In genomic region chr20:17985388-17986018, GRCh38 we compare ENCODE assay signal across 1 cellular context.
TF ChIP-seq lines count a peak whose summit lies in the region.

No MANE protein-coding gene starts in this region.

TF ChIP-seq in HepG2, 621 proteins besides CTCF, POLR2A, EP300 and RAD21 (continued from another document and continues in another):
- no peak for TF ChIP-seq ZNF318 (CRISPR knock-in tag; IDR thresholded peaks at IDR 0.05)
- TF ChIP-seq ZNF772 (CRISPR knock-in tag; IDR thresholded peaks at IDR 0.05), result 0 out of 2 replicates have a peak, but pooled peaks have one; percentile 42
- TF ChIP-seq MTF2 (CRISPR knock-in tag; IDR thresholded peaks at IDR 0.05; ENCODE audit: borderline replicate concordance), result no peak
- 0 out of 2 replicates have a peak, but pooled peaks have one; percentile 64 for TF ChIP-seq HMGXB3 (CRISPR knock-in tag; IDR thresholded peaks at IDR 0.05; ENCODE audit: borderline replicate concordance)
- no peak for TF ChIP-seq ZNF20 (CRISPR knock-in tag; IDR thresholded peaks at IDR 0.05)
- TF ChIP-seq ZNF333 (CRISPR knock-in tag; IDR thresholded peaks at IDR 0.05; ENCODE audit: borderline replicate concordance), result no peak
- TF ChIP-seq HNRNPUL1 (IDR thresholded peaks at IDR 0.05; ENCODE audit: low read depth, low read length), result no peak
- TF ChIP-seq PTBP1 (IDR thresholded peaks at IDR 0.05; ENCODE audit: low read depth, low read length, poor library complexity, severe bottlenecking), result no peak
- TF ChIP-seq ZNF136 (CRISPR knock-in tag; IDR thresholded peaks at IDR 0.05; ENCODE audit: low read depth), result no peak
- no peak; the same call in 1 of the 2 replicates for TF ChIP-seq ZNF556 (CRISPR knock-in tag; IDR thresholded peaks at IDR 0.05; ENCODE audit: borderline replicate concordance)
- peak; percentile 88 for TF ChIP-seq KDM1A (CRISPR knock-in tag; IDR thresholded peaks at IDR 0.05)
- TF ChIP-seq SSRP1 (CRISPR knock-in tag; IDR thresholded peaks at IDR 0.05), result peak; percentile 74; the same call in 1 of the 2 replicates
- no peak for TF ChIP-seq ZHX2 (IDR thresholded peaks at IDR 0.05; ENCODE audit: low read depth)
- TF ChIP-seq ZHX2 (CRISPR knock-in tag; IDR thresholded peaks at IDR 0.05; ENCODE audit: borderline replicate concordance), result no peak
- peak; percentile 95 for TF ChIP-seq MAFF (IDR thresholded peaks at IDR 0.05; ENCODE audit: low read depth, low read length)
- TF ChIP-seq ZNF232 (CRISPR knock-in tag; IDR thresholded peaks at IDR 0.05; ENCODE audit: borderline replicate concordance), result peak; percentile 62; the same call in 1 of the 2 replicates
- no peak for TF ChIP-seq ZFP82 (CRISPR knock-in tag; IDR thresholded peaks at IDR 0.05; ENCODE audit: borderline replicate concordance)
- no peak for TF ChIP-seq ZBTB37 (CRISPR knock-in tag; IDR thresholded peaks at IDR 0.05)
- no peak for TF ChIP-seq HNRNPH1 (optimal IDR thresholded peaks at IDR 0.05; ENCODE audit: low read depth, low read length)
- TF ChIP-seq RELA (CRISPR knock-in tag; IDR thresholded peaks at IDR 0.05), result 0 out of 2 replicates have a peak, but pooled peaks have one; percentile 44
- no peak for TF ChIP-seq RFXANK (CRISPR knock-in tag; IDR thresholded peaks at IDR 0.05)
- TF ChIP-seq ZSCAN30 (CRISPR knock-in tag; IDR thresholded peaks at IDR 0.05), result no peak
- no peak for TF ChIP-seq GTF2F1 (IDR thresholded peaks at IDR 0.05; ENCODE audit: low read length)
- TF ChIP-seq SP4 (CRISPR knock-in tag; IDR thresholded peaks at IDR 0.05), result peak; percentile 36; the same call in 1 of the 2 replicates
- no peak; the same call in 1 of the 2 replicates for TF ChIP-seq ZNF567 (CRISPR knock-in tag; IDR thresholded peaks at IDR 0.05; ENCODE audit: borderline replicate concordance)
- peak; percentile 69 for TF ChIP-seq PHF21A (CRISPR knock-in tag; IDR thresholded peaks at IDR 0.05)
- peak; percentile 84; the same call in 1 of the 2 replicates for TF ChIP-seq MEIS1 (CRISPR knock-in tag; IDR thresholded peaks at IDR 0.05; ENCODE audit: borderline replicate concordance)
- TF ChIP-seq RERE (CRISPR knock-in tag; IDR thresholded peaks at IDR 0.05; ENCODE audit: low read depth), result peak; percentile 82; the same call in 1 of the 2 replicates
- TF ChIP-seq EEA1 (CRISPR knock-in tag; IDR thresholded peaks at IDR 0.05; ENCODE audit: borderline replicate concordance), result no peak
